19 cellular contexts compared by ENCODE assay signal in genomic region chr2:156918410-156918809, GRCh38.
DNase-seq lines count a peak whose midpoint lies in the region; ATAC-seq and TF ChIP-seq lines count a peak whose summit lies in the region.
"Had no signal": no experiment of that assay in that cellular context is flagged by ENCODE, and none has a peak within 500 bp of the region (broad histone marks: within the 10 kb centered on the region; RNA-seq: fewer than 3 reads in every experiment).

No MANE protein-coding gene starts in this region.

- H3K4me3 Mint-ChIP-seq in progenitor cell of endocrine pancreas (ENCODE audit: low read depth) = no peak overlapping the region
- H3K4me3 Mint-ChIP-seq in activated CD4-positive, alpha-beta memory T cell treated with anti-CD3 and anti-CD28 coated beads, Interleukin-2, amount 10 ng/mL, durations not matched to agents 7 days and 5 days = no peak overlapping the region
- H3K4me3 Mint-ChIP-seq: activated CD4-positive, alpha-beta T cell treated with anti-CD3 and anti-CD28 coated beads, Interleukin-2, amount 10 ng/mL, durations not matched to agents 7 days and 5 days; naive thymus-derived CD4-positive, alpha-beta T cell had no signal

- peak; percentile 65 for DNase-seq in HT1080 (ENCODE audit: low read depth)
- DNase-seq in astrocyte of the hippocampus (ENCODE audit: low read depth, low spot score) = peak; percentile 58
- DNase-seq in iPS DF 4.7 (ENCODE audit: extremely low read depth, low spot score) = peak; percentile 22
- no peak for DNase-seq in progenitor cell of endocrine pancreas (ENCODE audit: low spot score, unreplicated experiment)
- no peak for DNase-seq in NCI-H2107 (lab: John Stamatoyannopoulos, UW)
- no peak for DNase-seq in UCSD-AML1 (lab: John Stamatoyannopoulos, UW; ENCODE audit: unreplicated experiment)
- DNase-seq in activated CD4-positive, alpha-beta memory T cell treated with anti-CD3 and anti-CD28 coated beads, Interleukin-2, amount 10 ng/mL, durations not matched to agents 7 days and 5 days = no peak
- DNase-seq: activated CD4-positive, alpha-beta T cell treated with anti-CD3 and anti-CD28 coated beads, Interleukin-2, amount 10 ng/mL, durations not matched to agents 7 days and 5 days; activated naive CD4-positive, alpha-beta T cell treated with anti-CD3 and anti-CD28 coated beads, Interleukin-2, amount 50 U/mL, for 16 hours; brain microvascular endothelial cell; hypothalamus; naive thymus-derived CD4-positive, alpha-beta T cell; NCI-H1092 treated with DMSO at 0.1 percent for 48 hours; NCI-H2171; PC-9; psoas muscle; spleen had no signal

- H3K36me3 Mint-ChIP-seq in progenitor cell of endocrine pancreas (ENCODE audit: insufficient read depth) = peaks cover 2% of the 10 kb centered on the region
- no peaks in the 10 kb centered on the region for H3K36me3 Mint-ChIP-seq in activated CD4-positive, alpha-beta memory T cell treated with anti-CD3 and anti-CD28 coated beads, Interleukin-2, amount 10 ng/mL, durations not matched to agents 7 days and 5 days (ENCODE audit: low read depth)

- ATAC-seq in GM18520 (IDR thresholded peaks at IDR 0.05; ENCODE audit: unreplicated experiment) = no peak
- ATAC-seq: naive thymus-derived CD4-positive, alpha-beta T cell; psoas muscle; SK-N-SH treated with all-trans-retinoic acid at 6 μM for 48 hours had no signal

- TF ChIP-seq CTCF in progenitor cell of endocrine pancreas (IDR thresholded peaks at IDR 0.05; ENCODE audit: unreplicated experiment) = no peak

- H3K27ac Mint-ChIP-seq in progenitor cell of endocrine pancreas = peak overlapping the region; percentile 21
- H3K27ac Mint-ChIP-seq in activated CD4-positive, alpha-beta memory T cell treated with anti-CD3 and anti-CD28 coated beads, Interleukin-2, amount 10 ng/mL, durations not matched to agents 7 days and 5 days = no peak overlapping the region
- H3K27ac Mint-ChIP-seq: activated CD4-positive, alpha-beta T cell treated with anti-CD3 and anti-CD28 coated beads, Interleukin-2, amount 10 ng/mL, durations not matched to agents 7 days and 5 days; naive thymus-derived CD4-positive, alpha-beta T cell had no signal

- peaks cover 9% of the 10 kb centered on the region for H3K9me3 Mint-ChIP-seq in progenitor cell of endocrine pancreas (ENCODE audit: low read depth)
- H3K9me3 Mint-ChIP-seq in activated CD4-positive, alpha-beta memory T cell treated with anti-CD3 and anti-CD28 coated beads, Interleukin-2, amount 10 ng/mL, durations not matched to agents 7 days and 5 days = no peaks in the 10 kb centered on the region

- peaks cover 7% of the 10 kb centered on the region for H3K4me1 Mint-ChIP-seq in progenitor cell of endocrine pancreas (ENCODE audit: low read depth)
- H3K4me1 Mint-ChIP-seq in activated CD4-positive, alpha-beta memory T cell treated with anti-CD3 and anti-CD28 coated beads, Interleukin-2, amount 10 ng/mL, durations not matched to agents 7 days and 5 days = no peaks in the 10 kb centered on the region
- H3K4me1 Mint-ChIP-seq: activated CD4-positive, alpha-beta T cell treated with anti-CD3 and anti-CD28 coated beads, Interleukin-2, amount 10 ng/mL, durations not matched to agents 7 days and 5 days; naive thymus-derived CD4-positive, alpha-beta T cell had no signal

- CTCF ChIA-PET in activated CD4-positive, alpha-beta memory T cell treated with anti-CD3 and anti-CD28 coated beads, Interleukin-2, amount 10 ng/mL, durations not matched to agents 7 days and 5 days (lab: Charles Lee) = no interaction called here

- H3K27me3 Mint-ChIP-seq in progenitor cell of endocrine pancreas = no peaks in the 10 kb centered on the region
- H3K27me3 Mint-ChIP-seq in activated CD4-positive, alpha-beta memory T cell treated with anti-CD3 and anti-CD28 coated beads, Interleukin-2, amount 10 ng/mL, durations not matched to agents 7 days and 5 days = peaks cover 4% of the 10 kb centered on the region

- POLR2A ChIA-PET in activated CD4-positive, alpha-beta memory T cell treated with anti-CD3 and anti-CD28 coated beads, Interleukin-2, amount 10 ng/mL, durations not matched to agents 7 days and 5 days (lab: Charles Lee) = no interaction called here

Comparison
In these comparisons a context has a peak if more than half of its experiments do, and no peak if none do; other contexts are left out.
1. DNase-seq: peak in HT1080 (single experiment), astrocyte of the hippocampus (single experiment) and iPS DF 4.7 (single experiment); none in progenitor cell of endocrine pancreas (single experiment), NCI-H2107 (single experiment), UCSD-AML1 (single experiment) and activated CD4-positive, alpha-beta memory T cell treated with anti-CD3 and anti-CD28 coated beads, Interleukin-2, amount 10 ng/mL, durations not matched to agents 7 days and 5 days (single experiment).